ENCODE assay signal across 1 cellular context in the genomic region with DNA sequence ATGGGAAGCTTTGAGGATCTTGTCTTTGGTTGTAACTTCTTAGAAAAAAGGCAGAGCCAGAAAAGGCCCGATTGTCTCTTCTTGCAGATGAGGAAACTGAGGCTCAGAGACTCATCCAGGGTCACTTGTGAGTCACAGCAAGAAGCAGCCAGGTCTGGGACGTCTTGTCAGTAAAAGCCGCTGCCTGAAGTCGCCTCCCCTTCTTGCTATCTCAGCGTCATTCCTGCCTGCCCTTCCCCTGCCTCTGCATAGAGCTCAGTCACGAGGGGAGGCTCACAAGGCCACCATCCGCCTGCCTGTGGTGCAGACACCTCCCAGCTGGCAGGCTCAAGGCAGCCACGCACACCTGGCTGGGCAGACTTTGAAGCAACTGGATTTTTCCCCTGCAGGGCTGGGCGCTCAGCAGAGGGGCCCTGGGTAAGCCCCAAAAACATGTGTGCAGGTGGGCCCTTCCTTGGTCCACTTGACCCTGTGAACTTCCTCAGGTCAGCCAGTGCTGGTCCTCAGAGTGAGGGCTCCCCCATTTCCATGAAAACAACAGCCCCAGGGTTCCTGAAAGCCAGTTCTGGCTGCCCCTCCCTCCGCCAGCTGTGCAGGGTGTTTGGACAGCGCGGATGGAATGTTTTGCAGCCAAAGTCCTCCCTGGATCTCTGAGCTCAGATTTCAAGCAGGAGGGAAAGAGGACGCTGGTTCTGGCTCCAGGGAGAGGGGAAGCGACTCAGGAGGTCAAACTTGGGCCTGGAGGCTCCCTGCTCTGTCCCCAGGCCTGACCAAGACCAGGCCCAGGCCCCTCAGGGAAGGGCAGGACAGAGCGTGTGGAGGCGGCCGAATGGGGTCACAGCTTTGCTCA.
A peak's percentile ranks its signal among the peaks of the same experiment; 100 is the strongest.
TF ChIP-seq lines count a peak whose summit lies in the region.

No MANE protein-coding gene starts in this region.

TF ChIP-seq in HepG2, 621 proteins besides CTCF, POLR2A, EP300 and RAD21 (continued from another document and continues in another):
- TF ChIP-seq, protein P1, sequence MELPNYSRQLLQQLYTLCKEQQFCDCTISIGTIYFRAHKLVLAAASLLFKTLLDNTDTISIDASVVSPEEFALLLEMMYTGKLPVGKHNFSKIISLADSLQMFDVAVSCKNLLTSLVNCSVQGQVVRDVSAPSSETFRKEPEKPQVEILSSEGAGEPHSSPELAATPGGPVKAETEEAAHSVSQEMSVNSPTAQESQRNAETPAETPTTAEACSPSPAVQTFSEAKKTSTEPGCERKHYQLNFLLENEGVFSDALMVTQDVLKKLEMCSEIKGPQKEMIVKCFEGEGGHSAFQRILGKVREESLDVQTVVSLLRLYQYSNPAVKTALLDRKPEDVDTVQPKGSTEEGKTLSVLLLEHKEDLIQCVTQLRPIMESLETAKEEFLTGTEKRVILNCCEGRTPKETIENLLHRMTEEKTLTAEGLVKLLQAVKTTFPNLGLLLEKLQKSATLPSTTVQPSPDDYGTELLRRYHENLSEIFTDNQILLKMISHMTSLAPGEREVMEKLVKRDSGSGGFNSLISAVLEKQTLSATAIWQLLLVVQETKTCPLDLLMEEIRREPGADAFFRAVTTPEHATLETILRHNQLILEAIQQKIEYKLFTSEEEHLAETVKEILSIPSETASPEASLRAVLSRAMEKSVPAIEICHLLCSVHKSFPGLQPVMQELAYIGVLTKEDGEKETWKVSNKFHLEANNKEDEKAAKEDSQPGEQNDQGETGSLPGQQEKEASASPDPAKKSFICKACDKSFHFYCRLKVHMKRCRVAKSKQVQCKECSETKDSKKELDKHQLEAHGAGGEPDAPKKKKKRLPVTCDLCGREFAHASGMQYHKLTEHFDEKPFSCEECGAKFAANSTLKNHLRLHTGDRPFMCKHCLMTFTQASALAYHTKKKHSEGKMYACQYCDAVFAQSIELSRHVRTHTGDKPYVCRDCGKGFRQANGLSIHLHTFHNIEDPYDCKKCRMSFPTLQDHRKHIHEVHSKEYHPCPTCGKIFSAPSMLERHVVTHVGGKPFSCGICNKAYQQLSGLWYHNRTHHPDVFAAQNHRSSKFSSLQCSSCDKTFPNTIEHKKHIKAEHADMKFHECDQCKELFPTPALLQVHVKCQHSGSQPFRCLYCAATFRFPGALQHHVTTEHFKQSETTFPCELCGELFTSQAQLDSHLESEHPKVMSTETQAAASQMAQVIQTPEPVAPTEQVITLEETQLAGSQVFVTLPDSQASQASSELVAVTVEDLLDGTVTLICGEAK (IDR thresholded peaks at IDR 0.05), result no peak
- TF ChIP-seq, protein P1 (CRISPR knock-in tag; IDR thresholded peaks at IDR 0.05), result peak; percentile 41; the same call in 1 of the 2 replicates
- TF ChIP-seq KMT2A (CRISPR knock-in tag; IDR thresholded peaks at IDR 0.05) (no peak), GLI4 (CRISPR knock-in tag; IDR thresholded peaks at IDR 0.05; ENCODE audit: borderline replicate concordance) (peak; percentile 67; the same call in 1 of the 2 replicates), AGO1 (IDR thresholded peaks at IDR 0.05; ENCODE audit: low read depth, low read length, poor library complexity, severe bottlenecking) (peak; percentile 54), ARID3A (IDR thresholded peaks at IDR 0.05; ENCODE audit: low read depth, low read length) (no peak), THAP7 (CRISPR knock-in tag; IDR thresholded peaks at IDR 0.05) (peak; percentile 49; the same call in 1 of the 2 replicates), ZNF552 (CRISPR knock-in tag; IDR thresholded peaks at IDR 0.05; ENCODE audit: borderline replicate concordance) (0 out of 2 replicates have a peak, but pooled peaks have one; percentile 37), ZNF329 (CRISPR knock-in tag; IDR thresholded peaks at IDR 0.05; ENCODE audit: low read depth) (0 out of 2 replicates have a peak, but pooled peaks have one; percentile 20), BORCS8-MEF2B (CRISPR knock-in tag; IDR thresholded peaks at IDR 0.05) (no peak), TSC22D2 (CRISPR knock-in tag; IDR thresholded peaks at IDR 0.05; ENCODE audit: borderline replicate concordance) (no peak), ZNF160 (CRISPR knock-in tag; IDR thresholded peaks at IDR 0.05) (peak; percentile 50; the same call in 1 of the 2 replicates), ARID4A (CRISPR knock-in tag; IDR thresholded peaks at IDR 0.05; ENCODE audit: borderline replicate concordance) (peak; percentile 46; the same call in 1 of the 2 replicates), ATF7-NPFF (CRISPR knock-in tag; IDR thresholded peaks at IDR 0.05; ENCODE audit: low read depth) (peak; percentile 58; the same call in 1 of the 2 replicates), MTF1 (CRISPR knock-in tag; IDR thresholded peaks at IDR 0.05) (no peak), ZNF260 (CRISPR knock-in tag; IDR thresholded peaks at IDR 0.05; ENCODE audit: borderline replicate concordance, low read depth) (no peak), ZNF776 (CRISPR knock-in tag; IDR thresholded peaks at IDR 0.05) (peak; percentile 69; the same call in 1 of the 2 replicates), ARNT2 (CRISPR knock-in tag; IDR thresholded peaks at IDR 0.05; ENCODE audit: low read depth) (peak; percentile 42; the same call in 1 of the 2 replicates), SALL1 (CRISPR knock-in tag; IDR thresholded peaks at IDR 0.05) (peak; percentile 88), SKI (IDR thresholded peaks at IDR 0.05; ENCODE audit: partially characterized antibody) (no peak), ZFP1 (CRISPR knock-in tag; IDR thresholded peaks at IDR 0.05) (0 out of 2 replicates have a peak, but pooled peaks have one; percentile 41), ASH2L (IDR thresholded peaks at IDR 0.05; ENCODE audit: insufficient read length, low read depth, low read length) (peak; percentile 85), RFX5 (IDR thresholded peaks at IDR 0.05; ENCODE audit: low read depth, low read length) (no peak), ZNF256 (CRISPR knock-in tag; conservative IDR thresholded peaks at IDR 0.05) (no peak)
- TF ChIP-seq, protein P2, sequence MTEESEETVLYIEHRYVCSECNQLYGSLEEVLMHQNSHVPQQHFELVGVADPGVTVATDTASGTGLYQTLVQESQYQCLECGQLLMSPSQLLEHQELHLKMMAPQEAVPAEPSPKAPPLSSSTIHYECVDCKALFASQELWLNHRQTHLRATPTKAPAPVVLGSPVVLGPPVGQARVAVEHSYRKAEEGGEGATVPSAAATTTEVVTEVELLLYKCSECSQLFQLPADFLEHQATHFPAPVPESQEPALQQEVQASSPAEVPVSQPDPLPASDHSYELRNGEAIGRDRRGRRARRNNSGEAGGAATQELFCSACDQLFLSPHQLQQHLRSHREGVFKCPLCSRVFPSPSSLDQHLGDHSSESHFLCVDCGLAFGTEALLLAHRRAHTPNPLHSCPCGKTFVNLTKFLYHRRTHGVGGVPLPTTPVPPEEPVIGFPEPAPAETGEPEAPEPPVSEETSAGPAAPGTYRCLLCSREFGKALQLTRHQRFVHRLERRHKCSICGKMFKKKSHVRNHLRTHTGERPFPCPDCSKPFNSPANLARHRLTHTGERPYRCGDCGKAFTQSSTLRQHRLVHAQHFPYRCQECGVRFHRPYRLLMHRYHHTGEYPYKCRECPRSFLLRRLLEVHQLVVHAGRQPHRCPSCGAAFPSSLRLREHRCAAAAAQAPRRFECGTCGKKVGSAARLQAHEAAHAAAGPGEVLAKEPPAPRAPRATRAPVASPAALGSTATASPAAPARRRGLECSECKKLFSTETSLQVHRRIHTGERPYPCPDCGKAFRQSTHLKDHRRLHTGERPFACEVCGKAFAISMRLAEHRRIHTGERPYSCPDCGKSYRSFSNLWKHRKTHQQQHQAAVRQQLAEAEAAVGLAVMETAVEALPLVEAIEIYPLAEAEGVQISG (CRISPR knock-in tag; IDR thresholded peaks at IDR 0.05), result peak; percentile 65
- TF ChIP-seq, protein P3, sequence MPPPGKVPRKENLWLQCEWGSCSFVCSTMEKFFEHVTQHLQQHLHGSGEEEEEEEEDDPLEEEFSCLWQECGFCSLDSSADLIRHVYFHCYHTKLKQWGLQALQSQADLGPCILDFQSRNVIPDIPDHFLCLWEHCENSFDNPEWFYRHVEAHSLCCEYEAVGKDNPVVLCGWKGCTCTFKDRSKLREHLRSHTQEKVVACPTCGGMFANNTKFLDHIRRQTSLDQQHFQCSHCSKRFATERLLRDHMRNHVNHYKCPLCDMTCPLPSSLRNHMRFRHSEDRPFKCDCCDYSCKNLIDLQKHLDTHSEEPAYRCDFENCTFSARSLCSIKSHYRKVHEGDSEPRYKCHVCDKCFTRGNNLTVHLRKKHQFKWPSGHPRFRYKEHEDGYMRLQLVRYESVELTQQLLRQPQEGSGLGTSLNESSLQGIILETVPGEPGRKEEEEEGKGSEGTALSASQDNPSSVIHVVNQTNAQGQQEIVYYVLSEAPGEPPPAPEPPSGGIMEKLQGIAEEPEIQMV (CRISPR knock-in tag; IDR thresholded peaks at IDR 0.05; ENCODE audit: low read depth), result peak; percentile 71; the same call in 1 of the 2 replicates
- TF ChIP-seq, protein P4, sequence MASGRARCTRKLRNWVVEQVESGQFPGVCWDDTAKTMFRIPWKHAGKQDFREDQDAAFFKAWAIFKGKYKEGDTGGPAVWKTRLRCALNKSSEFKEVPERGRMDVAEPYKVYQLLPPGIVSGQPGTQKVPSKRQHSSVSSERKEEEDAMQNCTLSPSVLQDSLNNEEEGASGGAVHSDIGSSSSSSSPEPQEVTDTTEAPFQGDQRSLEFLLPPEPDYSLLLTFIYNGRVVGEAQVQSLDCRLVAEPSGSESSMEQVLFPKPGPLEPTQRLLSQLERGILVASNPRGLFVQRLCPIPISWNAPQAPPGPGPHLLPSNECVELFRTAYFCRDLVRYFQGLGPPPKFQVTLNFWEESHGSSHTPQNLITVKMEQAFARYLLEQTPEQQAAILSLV (CRISPR knock-in tag; IDR thresholded peaks at IDR 0.05; ENCODE audit: borderline replicate concordance), result peak; percentile 78; the same call in 1 of the 2 replicates
- TF ChIP-seq, protein P5, sequence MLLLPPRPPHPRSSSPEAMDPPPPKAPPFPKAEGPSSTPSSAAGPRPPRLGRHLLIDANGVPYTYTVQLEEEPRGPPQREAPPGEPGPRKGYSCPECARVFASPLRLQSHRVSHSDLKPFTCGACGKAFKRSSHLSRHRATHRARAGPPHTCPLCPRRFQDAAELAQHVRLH (CRISPR knock-in tag; IDR thresholded peaks at IDR 0.05; ENCODE audit: borderline replicate concordance, low read depth), result peak; percentile 12; the same call in 1 of the 2 replicates
